Comparison of ENCODE assay signal across 25 cellular contexts in genomic region chr4:120557372-120557771, GRCh38.
DNase-seq lines count a peak whose midpoint lies in the region; ATAC-seq and TF ChIP-seq lines count a peak whose summit lies in the region.
"Had no signal": no experiment of that assay in that cellular context is flagged by ENCODE, and none has a peak within 500 bp of the region (broad histone marks: within the 10 kb centered on the region; RNA-seq: fewer than 3 reads in every experiment).

No MANE protein-coding gene starts in this region.

- H3K27ac ChIP-seq in GM23338 (ENCODE audit: low read depth), result no peak overlapping the region
- H3K27ac ChIP-seq: body of pancreas, gastroesophageal sphincter, psoas muscle, RWPE1, spleen had no signal

- H3K4me1 Mint-ChIP-seq in GM23338, result peaks cover 12% of the 10 kb centered on the region; the same call in 2 of the 3 replicates

- peaks cover 20% of the 10 kb centered on the region for H3K9me3 Mint-ChIP-seq in GM23338

- H3F3A ChIP-seq in GM23338 (replicated peaks; ENCODE audit: low read depth), result no peaks in the 10 kb centered on the region

- peaks cover 5% of the 10 kb centered on the region for H3K27me3 Mint-ChIP-seq in GM23338 (ENCODE audit: insufficient read depth, low read depth, poor library complexity)
- H3K27me3 Mint-ChIP-seq: stimulated activated naive CD8-positive, alpha-beta T cell treated with anti-CD3 and anti-CD28 coated beads, Interleukin-15, Interleukin-2, amounts not matched to agents 100 ng/mL and 50 ng/mL, for 24 hours had no signal

- peaks cover 17% of the 10 kb centered on the region; the same call in 2 of the 3 replicates for H3K36me3 Mint-ChIP-seq in GM23338 (ENCODE audit: low read depth)
- H3K36me3 Mint-ChIP-seq: activated naive CD4-positive, alpha-beta T cell treated with anti-CD3 and anti-CD28 coated beads, Interleukin-2, amount 50 U/mL, for 72 hours; mesothelial cell of epicardium had no signal

- H3K4me3 Mint-ChIP-seq in GM23338, result no peak overlapping the region
- H3K4me3 Mint-ChIP-seq: mesothelial cell of epicardium; stimulated activated naive CD8-positive, alpha-beta T cell treated with anti-CD3 and anti-CD28 coated beads, Interleukin-15, Interleukin-2, amounts not matched to agents 100 ng/mL and 50 ng/mL, for 24 hours had no signal

- no peaks in the 10 kb centered on the region for H4K20me1 ChIP-seq in GM23338 (replicated peaks; ENCODE audit: insufficient read depth)

- no peak overlapping the region for H2AFZ ChIP-seq in GM23338

- no peaks in the 10 kb centered on the region for H3K79me2 ChIP-seq in GM23338 (replicated peaks; ENCODE audit: insufficient read depth)

- H3K9me2 ChIP-seq in GM23338 (ENCODE audit: insufficient read depth), result no peaks in the 10 kb centered on the region
- H3K9me2 ChIP-seq: SK-N-SH had no signal

- peak overlapping the region; percentile 74; the same call in 1 of the 2 replicates for H3K27ac Mint-ChIP-seq in GM23338
- H3K27ac Mint-ChIP-seq: activated naive CD4-positive, alpha-beta T cell treated with anti-CD3 and anti-CD28 coated beads, Interleukin-2, amount 50 U/mL, for 72 hours; mesothelial cell of epicardium; stimulated activated naive CD8-positive, alpha-beta T cell treated with anti-CD3 and anti-CD28 coated beads, Interleukin-15, Interleukin-2, amounts not matched to agents 100 ng/mL and 50 ng/mL, for 24 hours had no signal

- DNase-seq in GM23338 (ENCODE audit: low spot score) (no peak), amniotic epithelial cell (ENCODE audit: low read depth) (peak; percentile 24), fibroblast of the aortic adventitia (ENCODE audit: low read depth) (peak; percentile 2), skeletal muscle cell (ENCODE audit: low read depth) (peak; percentile 51)
- no peak for DNase-seq in activated CD4-positive, alpha-beta T cell treated with anti-CD3 and anti-CD28 coated beads, Interleukin-2, amount 50 U/mL, for 1 hour
- no peak for DNase-seq in activated CD4-positive, alpha-beta T cell treated with anti-CD3 and anti-CD28 coated beads for 1 hour
- DNase-seq: body of pancreas; cortex of kidney; left colon; NCI-H2107; NCI-H510A; psoas muscle; SK-N-SH; spleen; stimulated activated CD4-positive, alpha-beta T cell treated with anti-CD3 and anti-CD28 coated beads, Interleukin-4, amount 100 ng/mL, for 24 hours; T-helper 9 cell; trophoblast cell had no signal

- H3K4me3 ChIP-seq in GM23338, result no peak overlapping the region
- H3K4me3 ChIP-seq in fibroblast of the aortic adventitia (ENCODE audit: low read depth, low read length), result no peak overlapping the region
- H3K4me3 ChIP-seq in skeletal muscle cell (ENCODE audit: low read depth, low read length), result no peak overlapping the region
- H3K4me3 ChIP-seq: body of pancreas, gastroesophageal sphincter, psoas muscle, spleen had no signal

- no peak for ATAC-seq in GM23338
- no peak for ATAC-seq in GM19035 (IDR thresholded peaks at IDR 0.05; ENCODE audit: unreplicated experiment)
- no peak for ATAC-seq in HG02840 (IDR thresholded peaks at IDR 0.05; ENCODE audit: low FRiP score, unreplicated experiment)
- ATAC-seq: activated CD4-positive, CD25-positive, alpha-beta regulatory T cell treated with anti-CD3 and anti-CD28 coated beads, Interleukin-2, amount 50 U/mL, for 24 hours; activated naive CD4-positive, alpha-beta T cell treated with anti-CD3 and anti-CD28 coated beads, Interleukin-2, amount 50 U/mL, for 72 hours; body of pancreas; gastroesophageal sphincter; left colon; psoas muscle had no signal

- no peaks in the 10 kb centered on the region for H3K4me1 ChIP-seq in GM23338 (ENCODE audit: insufficient read depth)
- H3K4me1 ChIP-seq: spleen had no signal

- no peaks in the 10 kb centered on the region for H3K27me3 ChIP-seq in GM23338 (ENCODE audit: insufficient read depth)
- H3K27me3 ChIP-seq: body of pancreas, gastroesophageal sphincter, spleen had no signal

- no peak for TF ChIP-seq CTCF in GM23338 (conservative IDR thresholded peaks at IDR 0.05; ENCODE audit: low read depth in 2 of 2)
- TF ChIP-seq CTCF in fibroblast of the aortic adventitia (IDR thresholded peaks at IDR 0.05; ENCODE audit: insufficient read depth, low read length), result no peak

- no peak overlapping the region for H3K4me2 ChIP-seq in GM23338
- H3K4me2 ChIP-seq: SK-N-SH had no signal

- peaks cover 2% of the 10 kb centered on the region; the same call in 1 of the 2 replicates for H3K36me3 ChIP-seq in GM23338 (ENCODE audit: insufficient read depth)
- H3K36me3 ChIP-seq: gastroesophageal sphincter, spleen had no signal

TF ChIP-seq in GM23338, 12 proteins besides CTCF, POLR2A, EP300 and RAD21 (continues in another document):
- TF ChIP-seq EZH2 (IDR thresholded peaks at IDR 0.05; ENCODE audit: low read depth, unreplicated experiment) (no peak), ZNF114 (CRISPR knock-in tag; IDR thresholded peaks at IDR 0.05) (no peak), POLR2AphosphoS5 (IDR thresholded peaks at IDR 0.05; ENCODE audit: low read depth) (no peak), STAT1 (IDR thresholded peaks at IDR 0.05; ENCODE audit: unreplicated experiment) (no peak), ZNF462 (CRISPR knock-in tag; IDR thresholded peaks at IDR 0.05) (no peak), JUNB (IDR thresholded peaks at IDR 0.05; ENCODE audit: unreplicated experiment) (no peak), ETS1 (IDR thresholded peaks at IDR 0.05) (no peak)

Comparison
In these comparisons a context has a peak if more than half of its experiments do, and no peak if none do; other contexts are left out.
1. DNase-seq: peak in amniotic epithelial cell (single experiment), fibroblast of the aortic adventitia (single experiment) and skeletal muscle cell (single experiment); none in GM23338 (single experiment), activated CD4-positive, alpha-beta T cell treated with anti-CD3 and anti-CD28 coated beads, Interleukin-2, amount 50 U/mL, for 1 hour (single experiment) and activated CD4-positive, alpha-beta T cell treated with anti-CD3 and anti-CD28 coated beads for 1 hour (single experiment).